20 cellular contexts compared by ENCODE assay signal in genomic region chr3:136498919-136499447, GRCh38.
"Had no signal": no experiment of that assay in that cellular context is flagged by ENCODE, and none has a peak within 500 bp of the region (broad histone marks: within the 10 kb centered on the region; RNA-seq: fewer than 3 reads in every experiment).

No MANE protein-coding gene starts in this region.

- H3K9me3 Mint-ChIP-seq: dendritic cell treated with granulocyte-macrophage colony-stimulating factor and Interleukin-4, amounts not matched to agents 40 ng/mL and 50 ng/mL, for 4 days; natural killer cell treated with Interleukin-12 subunit alpha and Interleukin-12 subunit beta and Interleukin-15 and Interleukin-18, amount 100 ng/mL, for 72 hours; stimulated activated naive CD8-positive, alpha-beta T cell treated with anti-CD3 and anti-CD28 coated beads, Interleukin-15, Interleukin-2, amounts not matched to agents 100 ng/mL and 50 ng/mL, for 24 hours had no signal

- FAIRE-seq: keratinocyte, small intestine, urothelium cell line had no signal

- H3K4me3 Mint-ChIP-seq: dendritic cell treated with granulocyte-macrophage colony-stimulating factor and Interleukin-4, amounts not matched to agents 40 ng/mL and 50 ng/mL, for 4 days; endodermal cell; natural killer cell treated with Interleukin-12 subunit alpha and Interleukin-12 subunit beta and Interleukin-15 and Interleukin-18, amount 100 ng/mL, for 72 hours; stimulated activated naive B cell treated with anti-CD40 and anti-IgM and Interleukin-4, amounts not matched to agents 10 μg/mL and 1 μg/mL and 100 μg/mL, for 72 hours; stimulated activated naive CD8-positive, alpha-beta T cell treated with anti-CD3 and anti-CD28 coated beads, Interleukin-15, Interleukin-2, amounts not matched to agents 100 ng/mL and 50 ng/mL, for 24 hours had no signal

- ATAC-seq: foreskin keratinocyte; gastroesophageal sphincter; left ventricle myocardium superior; lower lobe of right lung; natural killer cell treated with Interleukin-12 subunit alpha and Interleukin-12 subunit beta and Interleukin-15 and Interleukin-18, amount 100 ng/mL, for 72 hours; psoas muscle; right cardiac atrium; stimulated activated naive B cell treated with anti-CD40 and anti-IgM and Interleukin-4, amounts not matched to agents 10 μg/mL and 1 μg/mL and 100 μg/mL, for 72 hours had no signal

- H3K27me3 Mint-ChIP-seq: dendritic cell treated with granulocyte-macrophage colony-stimulating factor and Interleukin-4, amounts not matched to agents 40 ng/mL and 50 ng/mL, for 4 days; natural killer cell treated with Interleukin-12 subunit alpha and Interleukin-12 subunit beta and Interleukin-15 and Interleukin-18, amount 100 ng/mL, for 72 hours; stimulated activated naive B cell treated with anti-CD40 and anti-IgM and Interleukin-4, amounts not matched to agents 10 μg/mL and 1 μg/mL and 100 μg/mL, for 72 hours; stimulated activated naive CD8-positive, alpha-beta T cell treated with anti-CD3 and anti-CD28 coated beads, Interleukin-15, Interleukin-2, amounts not matched to agents 100 ng/mL and 50 ng/mL, for 24 hours had no signal

- DNase-seq: colonic mucosa; effector CD8-positive, alpha-beta T cell; endodermal cell; foreskin keratinocyte; left ventricle myocardium superior; lower lobe of right lung; nucleus accumbens; psoas muscle; right cardiac atrium; small intestine; stimulated activated CD4-positive, alpha-beta T cell treated with anti-CD3 and anti-CD28 coated beads, Interleukin-15, amount 100 ng/mL, for 24 hours; stimulated activated CD4-positive, alpha-beta T cell treated with anti-CD3 and anti-CD28 coated beads, Interleukin-2, amount 100 ng/mL, for 48 hours; stimulated activated naive B cell treated with anti-CD40 and anti-IgM and Interleukin-4, amounts not matched to agents 10 μg/mL and 1 μg/mL and 100 μg/mL, for 72 hours; upper lobe of left lung had no signal

- H3K27ac Mint-ChIP-seq: endodermal cell; natural killer cell treated with Interleukin-12 subunit alpha and Interleukin-12 subunit beta and Interleukin-15 and Interleukin-18, amount 100 ng/mL, for 72 hours; stimulated activated naive B cell treated with anti-CD40 and anti-IgM and Interleukin-4, amounts not matched to agents 10 μg/mL and 1 μg/mL and 100 μg/mL, for 72 hours; stimulated activated naive CD8-positive, alpha-beta T cell treated with anti-CD3 and anti-CD28 coated beads, Interleukin-15, Interleukin-2, amounts not matched to agents 100 ng/mL and 50 ng/mL, for 24 hours had no signal

- H3K4me1 Mint-ChIP-seq: endodermal cell had no signal
